8 cellular contexts compared by ENCODE assay signal in the genomic region with DNA sequence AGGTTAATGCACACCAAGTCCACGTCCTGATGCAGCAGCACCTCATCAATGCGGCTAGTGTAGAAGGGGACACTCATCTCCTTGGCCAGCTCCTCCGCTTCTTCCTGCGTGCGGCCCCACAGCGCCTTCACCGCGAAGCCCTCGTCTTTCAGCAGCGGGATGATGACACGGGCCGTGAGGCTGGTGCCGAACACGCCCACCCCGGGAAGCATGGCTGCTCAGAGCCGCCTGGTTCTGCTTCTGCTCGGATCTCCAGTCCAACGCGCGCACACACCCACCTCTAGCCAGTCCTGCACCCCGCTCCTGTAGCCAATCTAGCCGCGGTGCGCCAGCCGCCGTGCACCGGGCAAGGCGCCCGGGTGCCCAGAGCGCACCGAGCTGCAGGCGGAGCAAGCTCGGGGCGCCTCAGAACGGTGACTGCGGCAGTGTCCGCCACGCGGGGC. TPM values are rescaled to one million over a fixed set of nuclear protein-coding genes. Genes with fewer than 3 reads are reported as not detected.
DNase-seq lines count a peak whose midpoint lies in the region; ATAC-seq and TF ChIP-seq lines count a peak whose summit lies in the region.

No MANE protein-coding gene starts in this region.

- peak overlapping the region; percentile 84 for H3K4me3 Mint-ChIP-seq in CD4-positive, alpha-beta T cell

- in situ Hi-C loops in transverse colon (cut with MboI; ENCODE audit: low pct_ligation_motif_present in 1 of 4, low pct_unique_long_range_greater_than_20kb in 1 of 4, low sequenced_read_pairs in 3 of 4): no loop called here

- no peaks in the 10 kb centered on the region for H3K9me3 ChIP-seq in CD4-positive, alpha-beta T cell (ENCODE audit: control insufficient read depth, low read length)
- H3K9me3 ChIP-seq in gastroesophageal sphincter (no peaks in the 10 kb centered on the region), transverse colon (no peaks in the 10 kb centered on the region)

- H3K27ac ChIP-seq in CD4-positive, alpha-beta T cell (ENCODE audit: low read depth, low read length): no peak overlapping the region
- peak overlapping the region; percentile 60 to 94 (median 93) for H3K27ac ChIP-seq in gastroesophageal sphincter
- H3K27ac ChIP-seq in transverse colon: peak overlapping the region; percentile 94 to 97 (median 97)

- H3K4me3 ChIP-seq in gastroesophageal sphincter: peak overlapping the region; percentile 66 to 94
- H3K4me3 ChIP-seq in transverse colon: peak overlapping the region; percentile 64 to 95 (median 76)

- DNase-seq in CD4-positive, alpha-beta T cell: peak; percentile 17 to 59 (median 34)
- peak; percentile 62 for DNase-seq in RPMI7951 (ENCODE audit: low read depth)
- peak; percentile 41 for DNase-seq in activated gamma-delta T cell treated with Interleukin-2 at 50 U/mL for 16 hours
- DNase-seq in nucleus accumbens (lab: John Stamatoyannopoulos, UW): peak in 41 of 56 donors; percentile 13 to 73 (median 49)
- DNase-seq in transverse colon: peak; percentile 65

- TF ChIP-seq CTCF in CD4-positive, alpha-beta T cell (IDR thresholded peaks at IDR 0.05): no peak
- TF ChIP-seq CTCF in gastroesophageal sphincter (IDR thresholded peaks at IDR 0.05): no peak
- TF ChIP-seq CTCF in transverse colon (IDR thresholded peaks at IDR 0.05): no peak

- no peak for TF ChIP-seq EP300 in gastroesophageal sphincter (IDR thresholded peaks at IDR 0.05)
- no peak for TF ChIP-seq EP300 in transverse colon (IDR thresholded peaks at IDR 0.05; ENCODE audit: low read depth)

- H3K9me3 Mint-ChIP-seq in CD4-positive, alpha-beta T cell: no peaks in the 10 kb centered on the region

- H3K4me1 Mint-ChIP-seq in CD4-positive, alpha-beta T cell (ENCODE audit: low read depth): peaks cover 29% of the 10 kb centered on the region

- intact Hi-C loops in CD4-positive, alpha-beta T cell (cut with DNase I, micrococcal nuclease): loop anchor here (1.0 to 5.0 kb wide), 6 partner anchors 30 to 631 kb away; a partner anchor contains a TSS
- intact Hi-C loops in transverse colon (cut with DNase I; ENCODE audit: low total_unique reads): loop anchor here (1.0 to 10.0 kb wide), 3 partner anchors 62 to 104 kb away; no protein-coding TSS in a partner anchor

- WGBS in gastroesophageal sphincter (ENCODE audit: low coverage in 1 of 2), 2 donors: 0% methylated on average over 1 of the region's 39 CpGs; no CpG with 5 or more reads in 1 of the 2 donors
- WGBS in transverse colon (ENCODE audit: low coverage in 1 of 2), 2 donors: 0 to 1% methylated on average over 1 to 24 of the region's 39 CpGs

- peak; percentile 64 for ATAC-seq in CD4-positive, alpha-beta T cell (ENCODE audit: poor library complexity)
- ATAC-seq in GM19395 (IDR thresholded peaks at IDR 0.05; ENCODE audit: unreplicated experiment) (peak; percentile 33), HG03460 (IDR thresholded peaks at IDR 0.05; ENCODE audit: unreplicated experiment) (peak; percentile 27), gastroesophageal sphincter (peak; percentile 23)

- POLR2A ChIA-PET in CD4-positive, alpha-beta T cell (lab: Charles Lee): interaction anchor here (0.9 to 1.6 kb wide), 5 partner anchors 33 to 587 kb away, joined by 3 to 7 read pairs (median 3); a partner anchor contains a TSS

- CTCF ChIA-PET in CD4-positive, alpha-beta T cell (lab: Charles Lee): interaction anchor here (1.3 kb wide), 1 partner anchor 33 kb away, joined by 3 read pairs; no protein-coding TSS in a partner anchor

- TF ChIP-seq POLR2A in gastroesophageal sphincter (IDR thresholded peaks at IDR 0.05): no peak
- no peak for TF ChIP-seq POLR2A in transverse colon (IDR thresholded peaks at IDR 0.05)

- no peaks in the 10 kb centered on the region for H3K36me3 Mint-ChIP-seq in CD4-positive, alpha-beta T cell (ENCODE audit: low read depth)

- H3K27me3 ChIP-seq in CD4-positive, alpha-beta T cell (ENCODE audit: control insufficient read depth, insufficient read depth, low read length): peaks cover 5% of the 10 kb centered on the region
- H3K27me3 ChIP-seq in gastroesophageal sphincter (no peaks in the 10 kb centered on the region), transverse colon (no peaks in the 10 kb centered on the region)

- peak overlapping the region; percentile 66 for H3K27ac Mint-ChIP-seq in CD4-positive, alpha-beta T cell

- peaks cover 0 to 51% (median 0%) of the 10 kb centered on the region in 3 donors for H3K4me1 ChIP-seq in gastroesophageal sphincter
- H3K4me1 ChIP-seq in transverse colon: peaks cover 3 to 33% (median 29%) of the 10 kb centered on the region in 4 donors

- peaks cover 9% of the 10 kb centered on the region for H3K27me3 Mint-ChIP-seq in CD4-positive, alpha-beta T cell

- H3K36me3 ChIP-seq in gastroesophageal sphincter (peaks cover 0 to 3% of the 10 kb centered on the region in 2 donors), transverse colon (no peaks in the 10 kb centered on the region)

RNA-seq across cellular contexts. Expression of a gene that starts 0.7 kb away (rescaled TPM):
- total RNA-seq in CD4-positive, alpha-beta T cell: 1 to 10 TPM; 1.3 to 2.0 TPM
- 1.8 TPM in 2 replicates for total RNA-seq in RPMI7951 (2014; rRNA removed; shearing (Covaris generic))
- total RNA-seq in gastroesophageal sphincter: 10 to 100 TPM; 18.3 to 49.1 (median 29.0) TPM
- total RNA-seq in transverse colon: 10 to 100 TPM in 3 of 4 donors, 1 to 10 TPM in 1; 8.4 to 36.7 (median 19.9) TPM
